In the genomic region with DNA sequence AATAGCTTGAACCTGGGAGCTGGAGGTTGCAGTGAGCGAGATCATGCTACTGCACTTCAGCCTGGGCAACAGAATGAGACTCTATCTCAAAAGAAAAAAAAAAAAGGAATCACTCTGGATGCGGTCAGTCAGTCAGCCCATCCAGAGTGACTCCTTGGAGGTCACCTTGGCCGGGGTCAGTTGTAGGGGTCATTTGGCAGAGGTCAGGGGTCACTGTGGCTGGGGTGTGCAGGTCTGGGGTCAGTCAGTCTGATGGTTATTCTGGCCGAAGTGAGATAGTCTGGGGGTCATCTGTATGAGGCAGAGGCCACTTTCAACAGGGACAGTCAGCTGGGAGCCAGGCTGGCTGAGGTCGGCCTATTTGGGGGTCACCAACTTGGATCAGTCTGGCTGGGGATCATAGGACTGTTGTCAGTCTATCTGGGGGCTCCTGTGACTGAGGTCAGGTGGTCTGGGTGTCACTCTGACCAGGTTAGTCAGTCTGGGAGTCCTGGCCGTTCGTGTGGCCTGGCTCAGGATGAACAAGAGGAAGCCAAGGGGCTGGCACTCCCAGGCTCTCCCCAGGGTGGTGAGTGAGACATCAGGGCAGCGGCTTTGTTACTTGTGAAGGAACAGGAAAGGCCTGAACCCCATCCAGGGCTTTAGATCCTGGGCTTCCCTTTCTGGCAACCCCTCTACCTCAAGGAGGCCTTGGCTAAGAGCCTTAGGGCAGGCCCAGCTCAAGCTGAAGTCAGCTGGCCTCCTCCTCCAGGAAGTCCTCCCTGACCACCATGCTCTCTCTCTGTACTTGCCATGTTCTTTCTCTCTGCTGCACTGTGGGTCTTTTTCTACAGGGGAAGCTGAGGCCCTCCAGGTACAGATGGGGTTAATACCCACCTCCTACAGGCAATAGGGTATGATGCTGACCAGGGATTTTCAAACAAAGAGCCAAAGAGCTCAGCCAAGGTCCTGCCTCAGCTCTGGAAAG, we compare ENCODE assay signal across 17 cellular contexts.
"Had no signal": no experiment of that assay in that cellular context is flagged by ENCODE, and none has a peak within 500 bp of the region (broad histone marks: within the 10 kb centered on the region; RNA-seq: fewer than 3 reads in every experiment).

No MANE protein-coding gene starts in this region.

- H3K4me1 Mint-ChIP-seq: activated B cell treated with CpG ODN at 0.5 μM for 24 hours; central memory CD8-positive, alpha-beta T cell; stimulated activated naive B cell treated with anti-CD40 and anti-IgM and Interleukin-4, amounts not matched to agents 10 μg/mL and 1 μg/mL and 100 μg/mL, for 72 hours had no signal

- FAIRE-seq: endometrium, frontal cortex, keratinocyte had no signal

- H3K9me3 Mint-ChIP-seq: activated B cell treated with CpG ODN at 0.5 μM for 24 hours; activated CD4-positive, alpha-beta memory T cell treated with anti-CD3 and anti-CD28 coated beads for 36 hours; brain; central memory CD8-positive, alpha-beta T cell; stimulated activated naive B cell treated with anti-CD40 and anti-IgM and Interleukin-4, amounts not matched to agents 10 μg/mL and 1 μg/mL and 100 μg/mL, for 72 hours had no signal

- H3K4me3 Mint-ChIP-seq: activated B cell treated with CpG ODN at 0.5 μM for 24 hours; activated CD4-positive, alpha-beta memory T cell treated with anti-CD3 and anti-CD28 coated beads for 36 hours; brain; central memory CD8-positive, alpha-beta T cell; stimulated activated naive B cell treated with anti-CD40 and anti-IgM and Interleukin-4, amounts not matched to agents 10 μg/mL and 1 μg/mL and 100 μg/mL, for 72 hours had no signal

- H3K4me1 ChIP-seq: colonic mucosa, sigmoid colon had no signal

- H3K27me3 ChIP-seq: colonic mucosa, ovary, sigmoid colon had no signal

- H3K4me3 ChIP-seq: colonic mucosa, lung, ovary, sigmoid colon, thoracic aorta had no signal

- H3K36me3 ChIP-seq: colonic mucosa, ovary, sigmoid colon had no signal

- H3K27ac Mint-ChIP-seq: activated B cell treated with CpG ODN at 0.5 μM for 24 hours; activated CD4-positive, alpha-beta memory T cell treated with anti-CD3 and anti-CD28 coated beads for 36 hours; stimulated activated naive B cell treated with anti-CD40 and anti-IgM and Interleukin-4, amounts not matched to agents 10 μg/mL and 1 μg/mL and 100 μg/mL, for 72 hours had no signal

- ATAC-seq: left lobe of liver; stimulated activated naive B cell treated with anti-CD40 and anti-IgM and Interleukin-4, amounts not matched to agents 10 μg/mL and 1 μg/mL and 100 μg/mL, for 72 hours had no signal

- H3K9me3 ChIP-seq: colonic mucosa, ovary, sigmoid colon, thoracic aorta had no signal

- H3K27ac ChIP-seq: colonic mucosa, ovary, sigmoid colon, thoracic aorta had no signal

- H3K36me3 Mint-ChIP-seq: activated CD4-positive, alpha-beta memory T cell treated with anti-CD3 and anti-CD28 coated beads for 36 hours; brain; stimulated activated naive B cell treated with anti-CD40 and anti-IgM and Interleukin-4, amounts not matched to agents 10 μg/mL and 1 μg/mL and 100 μg/mL, for 72 hours had no signal

- DNase-seq: activated B cell treated with CpG ODN at 0.5 μM for 24 hours; activated CD4-positive, alpha-beta memory T cell treated with anti-CD3 and anti-CD28 coated beads for 36 hours; activated CD4-positive, alpha-beta T cell treated with anti-CD3 and anti-CD28 coated beads for 4 hours; activated naive CD4-positive, alpha-beta T cell; colonic mucosa; head of caudate nucleus; ovary; sigmoid colon; stimulated activated naive B cell treated with anti-CD40 and anti-IgM and Interleukin-4, amounts not matched to agents 10 μg/mL and 1 μg/mL and 100 μg/mL, for 72 hours had no signal
